In genomic region chr4:90833698-90834097, GRCh38 we compare ENCODE assay signal across 30 cellular contexts.
"Had no signal": no experiment of that assay in that cellular context is flagged by ENCODE, and none has a peak within 500 bp of the region (broad histone marks: within the 10 kb centered on the region; RNA-seq: fewer than 3 reads in every experiment).

No MANE protein-coding gene starts in this region.

- H2AFZ ChIP-seq: hepatocyte had no signal

- H3K27me3 ChIP-seq: breast epithelium, colonic mucosa, dorsolateral prefrontal cortex, hepatocyte, left lung, neutrophil, ovary, testis, uterus had no signal

- H3K4me3 ChIP-seq: breast epithelium, colonic mucosa, dorsolateral prefrontal cortex, hepatocyte, left lung, ovary, prostate gland, testis, uterus had no signal

- FAIRE-seq: endothelial cell of umbilical vein had no signal

- DNase-seq: activated CD4-positive, alpha-beta memory T cell treated with anti-CD3 and anti-CD28 coated beads for 36 hours; activated CD4-positive, alpha-beta T cell treated with anti-CD3 and anti-CD28 coated beads for 4 hours; activated CD4-positive, CD25-positive, alpha-beta regulatory T cell; activated effector memory CD4-positive, alpha-beta T cell treated with Interleukin-2 at 50 U/mL for 16 hours; activated naive CD4-positive, alpha-beta T cell treated with anti-CD3 and anti-CD28 coated beads for 36 hours; activated naive CD8-positive, alpha-beta T cell treated with anti-CD3 and anti-CD28 coated beads, Interleukin-2, amount 10 ng/mL, durations not matched to agents 7 days and 5 days; activated T-cell treated with anti-CD3 and anti-CD28 coated beads, Interleukin-2, amount 50 U/mL, for 72 hours; amniotic stem cell; colonic mucosa; dorsolateral prefrontal cortex; effector memory CD8-positive, alpha-beta T cell; foreskin melanocyte; glutamatergic neuron; kidney glomerular epithelial cell; left lung; midbrain; natural killer cell; ovary; stimulated activated CD4-positive, alpha-beta T cell treated with anti-CD3 and anti-CD28 coated beads, Interleukin-2, amount 100 ng/mL, for 48 hours; stimulated activated CD8-positive, alpha-beta memory T cell treated with anti-CD3 and anti-CD28 coated beads, Interleukin-4, amount 100 ng/mL, for 48 hours; stimulated activated naive CD4-positive, alpha-beta T cell; testis; trophoblast cell; uterus had no signal

- H3K27ac ChIP-seq: breast epithelium, colonic mucosa, dorsolateral prefrontal cortex, hepatocyte, left lung, neutrophil, ovary, prostate gland, testis, uterus had no signal

- H3K4me2 ChIP-seq: hepatocyte had no signal

- H3K79me2 ChIP-seq: hepatocyte had no signal

- H3K9me3 ChIP-seq: breast epithelium, colonic mucosa, left lung, neutrophil, ovary, prostate gland, testis, uterus had no signal

- H3K36me3 ChIP-seq: breast epithelium, colonic mucosa, left lung, neutrophil, ovary, prostate gland, uterus had no signal

- H3K4me1 ChIP-seq: breast epithelium, colonic mucosa, left lung, prostate gland, testis, uterus had no signal

- ATAC-seq: activated T-cell treated with anti-CD3 and anti-CD28 coated beads, Interleukin-2, amount 50 U/mL, for 72 hours; effector memory CD8-positive, alpha-beta T cell; esophagus mucosa; left lung; natural killer cell had no signal
